Comparison of ENCODE assay signal across 8 cellular contexts in genomic region chr1:156383023-156383422, GRCh38. TPM values are rescaled to one million over a fixed set of nuclear protein-coding genes. Genes with fewer than 3 reads are reported as not detected.
DNase-seq lines count a peak whose midpoint lies in the region; ATAC-seq and TF ChIP-seq lines count a peak whose summit lies in the region.

No MANE protein-coding gene starts in this region.

- H3K27me3 Mint-ChIP-seq in T-cell: peaks cover 12 to 21% of the 10 kb centered on the region in 2 donors

- no peak overlapping the region for H3K4me3 Mint-ChIP-seq in T-cell

- H3K4me2 ChIP-seq in smooth muscle cell: no peak overlapping the region

- H3F3A ChIP-seq in smooth muscle cell (ENCODE audit: low read depth): no peaks in the 10 kb centered on the region

- ATAC-seq in GM19023 (IDR thresholded peaks at IDR 0.05; ENCODE audit: unreplicated experiment) (peak; percentile 69), T-cell (replicated peaks in 1 of 4) (peak; percentile 72 to 80 (median 72)), right cardiac atrium (peak; percentile 79 to 86)

- no peak overlapping the region for H3K27ac Mint-ChIP-seq in T-cell

- H3K9me3 ChIP-seq in right cardiac atrium (ENCODE audit: control insufficient read depth, low read length) (no peaks in the 10 kb centered on the region), smooth muscle cell (replicated peaks; ENCODE audit: low read depth) (no peaks in the 10 kb centered on the region)

- H3K27ac ChIP-seq in right cardiac atrium (ENCODE audit: low read length): no peak overlapping the region
- H3K27ac ChIP-seq in smooth muscle cell (ENCODE audit: low read depth): no peak overlapping the region

- POLR2A ChIA-PET in AG04449 (lab: Yijun Ruan, JAX) (no interaction called here), T-cell (lab: Charles Lee) (no interaction called here)

- H3K9ac ChIP-seq in smooth muscle cell (ENCODE audit: low read depth): no peak overlapping the region

- no peak overlapping the region for H2AFZ ChIP-seq in smooth muscle cell (ENCODE audit: low read depth)

- H3K36me3 Mint-ChIP-seq in T-cell: no peaks in the 10 kb centered on the region

- H3K4me3 ChIP-seq in AG04449 (ENCODE audit: low read depth, low read length) (no peak overlapping the region), right cardiac atrium (ENCODE audit: low read length) (no peak overlapping the region), smooth muscle cell (no peak overlapping the region)

- 51% methylated on average over 9 of the region's 9 CpGs for WGBS in right cardiac atrium
- WGBS in smooth muscle cell (ENCODE audit: low lambda C conversion rate): 48% methylated on average over 9 of the region's 9 CpGs

- no peak for DNase-seq in AG04449 (ENCODE audit: low read depth, low spot score)
- peak; percentile 58 for DNase-seq in NCI-H1092 treated with DMSO at 0.1 percent for 48 hours (lab: John Stamatoyannopoulos, UW)
- DNase-seq in T-cell: peak in 33 of 34 experiments; percentile 9 to 58 (median 46)
- DNase-seq in amniotic stem cell (lab: John Stamatoyannopoulos, UW): peak; percentile 26
- DNase-seq in right cardiac atrium: peak; percentile 58 to 79 (median 77)
- peak; percentile 5 for DNase-seq in smooth muscle cell (lab: John Stamatoyannopoulos, UW; ENCODE audit: unreplicated experiment)
- DNase-seq in ureter (ENCODE audit: low spot score): no peak

- peak; percentile 93 for TF ChIP-seq CTCF in AG04449 (IDR thresholded peaks at IDR 0.05; ENCODE audit: insufficient read depth, low read length, missing control alignments)
- peak; percentile 69 for TF ChIP-seq CTCF in smooth muscle cell (IDR thresholded peaks at IDR 0.05; ENCODE audit: borderline replicate concordance, insufficient read depth, poor library complexity, severe bottlenecking)

- H3K4me1 ChIP-seq in right cardiac atrium (ENCODE audit: control insufficient read depth, insufficient read depth, low read length) (no peaks in the 10 kb centered on the region), smooth muscle cell (ENCODE audit: low read depth) (peaks cover 3% of the 10 kb centered on the region)

- H3K4me1 Mint-ChIP-seq in T-cell: peaks cover 4 to 10% (median 5%) of the 10 kb centered on the region in 3 donors

- intact Hi-C loops in right cardiac atrium (cut with DNase I): loop anchor here in 2 of 4 donors (10.0 kb wide), 3 partner anchors 222 to 272 kb away; partner anchors contain the start of genes GPATCH4 (in 1 of the 2) and HAPLN2 (in 1 of the 2)

- CTCF ChIA-PET in AG04449 (lab: Yijun Ruan, JAX) (interaction anchor here (0.6 to 20.2 kb wide), 25 partner anchors 9 to 266 kb away, joined by 3 to 712 read pairs (median 4); partner anchors contain the start of genes MEF2D and RHBG), T-cell (lab: Charles Lee) (interaction anchor here in 1 of 2 donors (1.0 kb wide), 1 partner anchor 63 kb away, joined by 4 read pairs; no protein-coding TSS in a partner anchor)

- H3K79me2 ChIP-seq in smooth muscle cell (ENCODE audit: low read depth): no peaks in the 10 kb centered on the region

- H3K36me3 ChIP-seq in smooth muscle cell (ENCODE audit: low read depth): no peaks in the 10 kb centered on the region

- no peaks in the 10 kb centered on the region for H4K20me1 ChIP-seq in smooth muscle cell (ENCODE audit: low read depth)

- no peaks in the 10 kb centered on the region for H3K9me3 Mint-ChIP-seq in T-cell

- H3K27me3 ChIP-seq in right cardiac atrium (ENCODE audit: control insufficient read depth, insufficient read depth) (no peaks in the 10 kb centered on the region), smooth muscle cell (ENCODE audit: low read depth) (peaks cover 7% of the 10 kb centered on the region)

RNA-seq across cellular contexts. Expression of gene RHBG, which starts 14.0 kb away (rescaled TPM):
- total RNA-seq in T-cell: under 1 TPM in 1 of 5 donors, not detected in 4; 0.35 TPM
- total RNA-seq in right cardiac atrium: not detected
- polyA plus RNA-seq in right cardiac atrium: 0.20 TPM
- 0.63 TPM in 1 of 2 replicates, not detected in the other for total RNA-seq in smooth muscle cell
- polyA plus RNA-seq in smooth muscle cell: 0.09 TPM in 1 of 2 replicates, not detected in the other
- total RNA-seq in ureter: 2.8 TPM

RNA-seq across cellular contexts. Expression of gene TSACC, which starts 44.7 kb away (rescaled TPM):
- total RNA-seq in T-cell (under 1 TPM in 1 of 5 donors, not detected in 4; 0.93 TPM), right cardiac atrium (not detected), smooth muscle cell (0.54 and 2.9 TPM in 2 replicates), ureter (2.2 TPM)
- polyA plus RNA-seq in right cardiac atrium (0.38 TPM), smooth muscle cell (0.72 TPM in 1 of 2 replicates, not detected in the other)

RNA-seq across cellular contexts. Expression of gene CCT3, which starts 44.9 kb away (rescaled TPM):
- total RNA-seq in T-cell: 100 to 1,000 TPM in 4 of 5 donors, 10 to 100 TPM in 1; 87.2 to 138 (median 124) TPM
- total RNA-seq in right cardiac atrium: 100 to 1,000 TPM; 126 to 151 (median 138) TPM
- polyA plus RNA-seq in right cardiac atrium: 125 TPM
- 147 and 178 TPM in 2 replicates for total RNA-seq in smooth muscle cell
- 179 and 182 TPM in 2 replicates for polyA plus RNA-seq in smooth muscle cell
- total RNA-seq in ureter: 209 TPM

Comparison
In these comparisons a context has a peak if more than half of its experiments do, and no peak if none do; other contexts are left out.
1. DNase-seq: peak in NCI-H1092 treated with DMSO at 0.1 percent for 48 hours (single experiment), T-cell (33 of 34), amniotic stem cell (single experiment), right cardiac atrium (3 of 3) and smooth muscle cell (single experiment); none in AG04449 (single experiment) and ureter (single experiment).
2. Peak in every context shown above with its lines, with median percentiles within 50 percentile points of each other: ATAC-seq.